In genomic region chr1:3558036-3558726, GRCh38 we compare ENCODE assay signal across 22 cellular contexts. TPM values are rescaled to one million over a fixed set of nuclear protein-coding genes. Genes with fewer than 3 reads are reported as not detected.
DNase-seq lines count a peak whose midpoint lies in the region; ATAC-seq, FAIRE-seq and TF ChIP-seq lines count a peak whose summit lies in the region.
"Had no signal": no experiment of that assay in that cellular context is flagged by ENCODE, and none has a peak within 500 bp of the region (broad histone marks: within the 10 kb centered on the region; RNA-seq: fewer than 3 reads in every experiment).

No MANE protein-coding gene starts in this region.

- H3K27ac ChIP-seq in thyroid gland, result no peak overlapping the region
- H3K27ac ChIP-seq: BLaER1, GM23248, KMS-11 had no signal

- H3K27ac Mint-ChIP-seq in activated CD8-positive, alpha-beta T cell treated with anti-CD3 and anti-CD28 coated beads, Interleukin-2, amount 10 ng/mL, durations not matched to agents 7 days and 5 days, result no peak overlapping the region
- H3K27ac Mint-ChIP-seq: CD4-positive, alpha-beta T cell; HFFc6 had no signal

- DNase-seq in Kasumi-1 (lab: John Stamatoyannopoulos, UW) (peak; percentile 80 to 88), NB4 (ENCODE audit: low read depth) (peak; percentile 40), bronchial epithelial cell (ENCODE audit: low read depth) (no peak), thyroid gland (peak; percentile 65 to 74), NCI-H1694 treated with DMSO at 0.1 percent for 48 hours (lab: John Stamatoyannopoulos, UW) (no peak), mesenteric fat pad (ENCODE audit: low spot score) (no peak)
- DNase-seq in activated CD8-positive, alpha-beta T cell treated with anti-CD3 and anti-CD28 coated beads, Interleukin-2, amount 10 ng/mL, durations not matched to agents 7 days and 5 days, result no peak
- DNase-seq: CD4-positive, alpha-beta T cell; DMS53; GM23248; HFFc6; NCI-H1694; NCI-H2081; NCI-H2227 treated with DMSO at 0.1 percent for 48 hours; NCI-H526 treated with DMSO at 0.1 percent for 48 hours; SHP77 had no signal

- no peaks in the 10 kb centered on the region for H3K27me3 Mint-ChIP-seq in activated CD8-positive, alpha-beta T cell treated with anti-CD3 and anti-CD28 coated beads, Interleukin-2, amount 10 ng/mL, durations not matched to agents 7 days and 5 days (ENCODE audit: low read depth)
- H3K27me3 Mint-ChIP-seq: CD4-positive, alpha-beta T cell had no signal

- ATAC-seq in activated CD8-positive, alpha-beta T cell treated with anti-CD3 and anti-CD28 coated beads, Interleukin-2, amount 10 ng/mL, durations not matched to agents 7 days and 5 days, result no peak
- ATAC-seq: Panc1 had no signal

- no peaks in the 10 kb centered on the region for H3K9me3 Mint-ChIP-seq in activated CD8-positive, alpha-beta T cell treated with anti-CD3 and anti-CD28 coated beads, Interleukin-2, amount 10 ng/mL, durations not matched to agents 7 days and 5 days (ENCODE audit: insufficient read depth)
- H3K9me3 Mint-ChIP-seq: CD4-positive, alpha-beta T cell; HFFc6 had no signal

- no peak overlapping the region for H3K4me3 Mint-ChIP-seq in activated CD8-positive, alpha-beta T cell treated with anti-CD3 and anti-CD28 coated beads, Interleukin-2, amount 10 ng/mL, durations not matched to agents 7 days and 5 days
- H3K4me3 Mint-ChIP-seq: CD4-positive, alpha-beta T cell; HFFc6 had no signal

- FAIRE-seq in bronchial epithelial cell (lab: Jason Lieb, UNC), result peak; percentile 55
- FAIRE-seq: A204.1, D721Med had no signal

- H3K9me3 ChIP-seq in thyroid gland, result no peaks in the 10 kb centered on the region
- H3K9me3 ChIP-seq: HAP-1 had no signal

- H3K4me1 ChIP-seq in thyroid gland, result peaks cover 3 to 4% of the 10 kb centered on the region in 2 donors
- H3K4me1 ChIP-seq: BLaER1, HAP-1 had no signal

- TF ChIP-seq CTCF in NB4 (IDR thresholded peaks at IDR 0.05; ENCODE audit: low read depth, low read length) (no peak), bronchial epithelial cell (IDR thresholded peaks at IDR 0.05; ENCODE audit: insufficient read depth, low read length, severe bottlenecking) (no peak), thyroid gland (IDR thresholded peaks at IDR 0.05) (peak in 1 of 6 experiments; percentile 5)

- POLR2A ChIA-PET in activated CD8-positive, alpha-beta T cell treated with anti-CD3 and anti-CD28 coated beads, Interleukin-2, amount 10 ng/mL, durations not matched to agents 7 days and 5 days (lab: Charles Lee), result no interaction called here

- H3K36me3 Mint-ChIP-seq in activated CD8-positive, alpha-beta T cell treated with anti-CD3 and anti-CD28 coated beads, Interleukin-2, amount 10 ng/mL, durations not matched to agents 7 days and 5 days (ENCODE audit: low read depth), result no peaks in the 10 kb centered on the region

- H3K36me3 ChIP-seq in bronchial epithelial cell (ENCODE audit: control insufficient read depth, insufficient read depth, low read length) (no peaks in the 10 kb centered on the region), thyroid gland (no peaks in the 10 kb centered on the region)
- H3K36me3 ChIP-seq: HAP-1 had no signal

- H3K27me3 ChIP-seq in bronchial epithelial cell (ENCODE audit: control insufficient read depth, insufficient read depth, low read length), result peaks cover 3% of the 10 kb centered on the region
- H3K27me3 ChIP-seq in thyroid gland, result no peaks in the 10 kb centered on the region
- H3K27me3 ChIP-seq: BLaER1 had no signal

- WGBS in thyroid gland, 2 donors, result 67 to 75% methylated on average over 18 to 20 of the region's 20 CpGs

- H3K4me3 ChIP-seq in NB4 (ENCODE audit: low read depth, low read length) (no peak overlapping the region), bronchial epithelial cell (ENCODE audit: low read depth, low read length) (no peak overlapping the region), thyroid gland (replicated peaks in 1 of 3) (no peak overlapping the region)
- H3K4me3 ChIP-seq: BLaER1, GM23248, HAP-1 had no signal

- intact Hi-C loops in thyroid gland (cut with DNase I), result no loop called here

- no peaks in the 10 kb centered on the region for H3K4me1 Mint-ChIP-seq in activated CD8-positive, alpha-beta T cell treated with anti-CD3 and anti-CD28 coated beads, Interleukin-2, amount 10 ng/mL, durations not matched to agents 7 days and 5 days (ENCODE audit: low read depth)

- no peak for TF ChIP-seq POLR2A in NB4 (IDR thresholded peaks at IDR 0.05; ENCODE audit: extremely low read depth, insufficient read length)
- no peak for TF ChIP-seq POLR2A in thyroid gland (IDR thresholded peaks at IDR 0.05)

- CTCF ChIA-PET in activated CD8-positive, alpha-beta T cell treated with anti-CD3 and anti-CD28 coated beads, Interleukin-2, amount 10 ng/mL, durations not matched to agents 7 days and 5 days (lab: Charles Lee), result no interaction called here

RNA-seq across cellular contexts. Expression of gene MEGF6, which starts 53.1 kb away (rescaled TPM):
- total RNA-seq in bronchial epithelial cell (1.3 and 1.5 TPM in 2 replicates), thyroid gland (10 to 100 TPM in 3 of 4 donors, 1 to 10 TPM in 1; 9.4 to 25.8 (median 21.8) TPM), mesenteric fat pad (61.1 TPM)
- total RNA-seq in activated CD8-positive, alpha-beta T cell treated with anti-CD3 and anti-CD28 coated beads, Interleukin-2, amount 10 ng/mL, durations not matched to agents 7 days and 5 days, result 1 to 10 TPM; 7.1 to 8.3 TPM

Comparison
In these comparisons a context has a peak if more than half of its experiments do, and no peak if none do; other contexts are left out.
1. DNase-seq: peak in Kasumi-1 (2 of 2), NB4 (single experiment) and thyroid gland (2 of 2); none in bronchial epithelial cell (single experiment), activated CD8-positive, alpha-beta T cell treated with anti-CD3 and anti-CD28 coated beads, Interleukin-2, amount 10 ng/mL, durations not matched to agents 7 days and 5 days (single experiment), NCI-H1694 treated with DMSO at 0.1 percent for 48 hours (single experiment) and mesenteric fat pad (single experiment).